In the genomic region with DNA sequence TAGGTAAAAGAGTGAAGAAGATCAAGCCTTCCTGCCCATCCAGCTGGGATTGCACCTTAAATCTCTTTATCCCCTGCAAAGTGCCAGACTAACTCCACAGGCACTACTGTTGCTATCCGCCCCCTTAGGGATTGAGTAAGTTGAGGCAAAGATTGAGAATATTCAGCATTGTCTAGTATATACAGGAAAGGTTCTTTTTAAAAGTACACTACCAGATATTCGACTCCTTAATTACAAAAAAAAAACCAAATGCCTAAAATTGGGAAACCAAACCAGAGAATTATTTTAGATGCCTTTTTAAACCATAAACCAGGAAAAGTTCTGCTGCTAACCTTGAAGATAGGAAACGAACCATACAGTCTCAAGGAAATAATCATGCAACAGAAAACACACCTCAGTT, we compare ENCODE assay signal across 29 cellular contexts. TPM values are rescaled to one million over a fixed set of nuclear protein-coding genes. Genes with fewer than 3 reads are reported as not detected.
"Had no signal": no experiment of that assay in that cellular context is flagged by ENCODE, and none has a peak within 500 bp of the region (broad histone marks: within the 10 kb centered on the region; RNA-seq: fewer than 3 reads in every experiment).

No MANE protein-coding gene starts in this region.

- H3K27ac ChIP-seq: heart left ventricle, pancreas, prostate gland, sigmoid colon, spleen, stomach, testis, thyroid gland, transverse colon, upper lobe of left lung had no signal

- H3K9me3 ChIP-seq: heart left ventricle, left lung, pancreas, prostate gland, sigmoid colon, spleen, stomach, testis, thyroid gland, transverse colon, upper lobe of left lung had no signal

- H3K4me1 Mint-ChIP-seq: immature natural killer cell, neural crest cell had no signal

- ATAC-seq: left colon; naive thymus-derived CD8-positive, alpha-beta T cell; stimulated activated memory B cell treated with anti-CD40 and anti-IgM and Interleukin-4, amounts not matched to agents 10 μg/mL and 1 μg/mL and 100 μg/mL, for 72 hours had no signal

- H3K4me3 Mint-ChIP-seq: immature natural killer cell; naive thymus-derived CD8-positive, alpha-beta T cell; nephron; neural crest cell; stimulated activated memory B cell treated with anti-CD40 and anti-IgM and Interleukin-4, amounts not matched to agents 10 μg/mL and 1 μg/mL and 100 μg/mL, for 72 hours had no signal

- H3K4me1 ChIP-seq: prostate gland, sigmoid colon, transverse colon had no signal

- H3K4me3 ChIP-seq: heart left ventricle, left lung, lung, pancreas, prostate gland, sigmoid colon, spleen, stomach, testis, thyroid gland, transverse colon, upper lobe of left lung had no signal

- H3K27ac Mint-ChIP-seq: nephron; stimulated activated memory B cell treated with anti-CD40 and anti-IgM and Interleukin-4, amounts not matched to agents 10 μg/mL and 1 μg/mL and 100 μg/mL, for 72 hours had no signal

- H3K27me3 ChIP-seq: heart left ventricle, left lung, pancreas, sigmoid colon, spleen, stomach, testis, thyroid gland, transverse colon, upper lobe of left lung had no signal

- H3K27me3 Mint-ChIP-seq: naive thymus-derived CD8-positive, alpha-beta T cell; stimulated activated memory B cell treated with anti-CD40 and anti-IgM and Interleukin-4, amounts not matched to agents 10 μg/mL and 1 μg/mL and 100 μg/mL, for 72 hours had no signal

- H3K9me3 Mint-ChIP-seq: immature natural killer cell; naive thymus-derived CD8-positive, alpha-beta T cell; nephron; neural crest cell; stimulated activated memory B cell treated with anti-CD40 and anti-IgM and Interleukin-4, amounts not matched to agents 10 μg/mL and 1 μg/mL and 100 μg/mL, for 72 hours had no signal

- DNase-seq: heart left ventricle; hypothalamus; immature natural killer cell; kidney; left colon; left lung; naive thymus-derived CD8-positive, alpha-beta T cell; nucleus accumbens; posterior cingulate gyrus; retina; right cardiac atrium; sigmoid colon; small intestine; spleen; stimulated activated CD4-positive, alpha-beta T cell treated with anti-CD3 and anti-CD28 coated beads, Interleukin-4, amount 100 ng/mL, for 24 hours; stimulated activated naive CD4-positive, alpha-beta T cell treated with Interleukin-2 at 50 U/mL for 16 hours; stomach; testis; thyroid gland; transverse colon; upper lobe of left lung had no signal

RNA-seq across cellular contexts. Expression of a gene that starts 11.5 kb away (rescaled TPM):
- total RNA-seq: kidney; left colon; lower leg skin; naive thymus-derived CD8-positive, alpha-beta T cell; neural crest cell; osteoblast; prostate gland; sigmoid colon; transverse colon had no signal
- polyA plus RNA-seq: naive thymus-derived CD8-positive, alpha-beta T cell had no signal
